ENCODE assay signal across 1 cellular context in genomic region chr1:64098856-64099606, GRCh38.
TF ChIP-seq lines count a peak whose summit lies in the region.

No MANE protein-coding gene starts in this region.

TF ChIP-seq in endothelial cell of umbilical vein, 7 proteins besides CTCF, POLR2A, EP300 and RAD21:
- TF ChIP-seq MYC (IDR thresholded peaks at IDR 0.05; ENCODE audit: low read depth, low read length) (no peak), FOS (IDR thresholded peaks at IDR 0.05; ENCODE audit: borderline replicate concordance, insufficient read depth, low read length) (no peak), EZH2 (IDR thresholded peaks at IDR 0.05; ENCODE audit: borderline replicate concordance, low read depth, low read length, severe bottlenecking) (no peak), GATA2 (IDR thresholded peaks at IDR 0.05; ENCODE audit: insufficient read depth, insufficient read length, low read depth, low read length) (no peak)
- TF ChIP-seq, protein P1, sequence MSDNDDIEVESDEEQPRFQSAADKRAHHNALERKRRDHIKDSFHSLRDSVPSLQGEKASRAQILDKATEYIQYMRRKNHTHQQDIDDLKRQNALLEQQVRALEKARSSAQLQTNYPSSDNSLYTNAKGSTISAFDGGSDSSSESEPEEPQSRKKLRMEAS (IDR thresholded peaks at IDR 0.05; ENCODE audit: insufficient read depth, insufficient read length) = no peak
